In genomic region chr5:139733698-139734491, GRCh38 we compare ENCODE assay signal across 12 cellular contexts.
DNase-seq lines count a peak whose midpoint lies in the region; TF ChIP-seq lines count a peak whose summit lies in the region.
"Had no signal": no experiment of that assay in that cellular context is flagged by ENCODE, and none has a peak within 500 bp of the region (broad histone marks: within the 10 kb centered on the region; RNA-seq: fewer than 3 reads in every experiment).

No MANE protein-coding gene starts in this region.

- in situ Hi-C loops in Caki2 (cut with HindIII; ENCODE audit: low pct_unique_long_range_greater_than_20kb, low sequenced_read_pairs) (no loop called here), HAP-1 (cut with MboI; ENCODE audit: low sequenced_read_pairs) (no loop called here)

- peak overlapping the region; percentile 81 for H3K27ac ChIP-seq in WERI-Rb-1
- H3K27ac ChIP-seq: Peyer's patch, vagina had no signal

- TF ChIP-seq POLR2A in lower leg skin (IDR thresholded peaks at IDR 0.05) = no peak

- peak; percentile 41 for DNase-seq in Caki2 (ENCODE audit: low read depth)
- peak; percentile 72 for DNase-seq in WERI-Rb-1
- peak in 47 of 51 donors; percentile 32 to 97 (median 87) for DNase-seq in hypothalamus (lab: John Stamatoyannopoulos, UW)
- peak; percentile 99 for DNase-seq in pons (ENCODE audit: low spot score)
- no peak for DNase-seq in NCI-H2107 treated with DMSO at 0.1 percent for 48 hours (lab: John Stamatoyannopoulos, UW; ENCODE audit: unreplicated experiment)
- no peak for DNase-seq in lower leg skin (ENCODE audit: low spot score in 2 of 2)
- no peak for DNase-seq in SIG-M5 treated with dmso at 0.1 percent for 504 hours (lab: John Stamatoyannopoulos, UW; ENCODE audit: unreplicated experiment)
- no peak for DNase-seq in HAP-1 (ENCODE audit: low spot score in 2 of 2)
- DNase-seq: activated B cell treated with CpG ODN at 0.5 μM for 24 hours, natural killer cell had no signal

- H3K27me3 ChIP-seq in WERI-Rb-1 (ENCODE audit: insufficient read depth, low read depth, severe bottlenecking) (no peaks in the 10 kb centered on the region), HAP-1 (ENCODE audit: low read depth) (no peaks in the 10 kb centered on the region)
- H3K27me3 ChIP-seq: Peyer's patch, vagina had no signal

- WGBS in lower leg skin, 2 donors = 88 to 90% methylated on average over 17 to 20 of the region's 21 CpGs

- no peaks in the 10 kb centered on the region for H3K9me3 ChIP-seq in WERI-Rb-1 (ENCODE audit: severe bottlenecking)
- H3K9me3 ChIP-seq in HAP-1 = no peaks in the 10 kb centered on the region
- H3K9me3 ChIP-seq: Peyer's patch, vagina had no signal

- no peaks in the 10 kb centered on the region for H3K4me1 ChIP-seq in HAP-1
- H3K4me1 ChIP-seq: vagina had no signal

- H3K4me3 ChIP-seq in WERI-Rb-1 (ENCODE audit: low read depth, low read length) = no peak overlapping the region
- H3K4me3 ChIP-seq in lower leg skin (ENCODE audit: low read depth, poor library complexity, severe bottlenecking) = no peak overlapping the region
- no peak overlapping the region for H3K4me3 ChIP-seq in HAP-1
- H3K4me3 ChIP-seq: Peyer's patch, vagina had no signal

- H3K36me3 ChIP-seq in WERI-Rb-1 = no peaks in the 10 kb centered on the region
- no peaks in the 10 kb centered on the region for H3K36me3 ChIP-seq in HAP-1 (replicated peaks)
- H3K36me3 ChIP-seq: Peyer's patch, vagina had no signal

- TF ChIP-seq CTCF in WERI-Rb-1 (IDR thresholded peaks at IDR 0.05; ENCODE audit: low read depth, low read length) (no peak), lower leg skin (IDR thresholded peaks at IDR 0.05) (no peak)

- intact Hi-C loops in lower leg skin (cut with DNase I; ENCODE audit: low total_unique reads) = no loop called here

Comparison
In these comparisons a context has a peak if more than half of its experiments do, and no peak if none do; other contexts are left out.
1. DNase-seq: peak in Caki2 (single experiment), WERI-Rb-1 (single experiment), hypothalamus (47 of 51) and pons (single experiment); none in NCI-H2107 treated with DMSO at 0.1 percent for 48 hours (single experiment), lower leg skin (0 of 2), SIG-M5 treated with dmso at 0.1 percent for 504 hours (single experiment) and HAP-1 (0 of 2).